In the genomic region with DNA sequence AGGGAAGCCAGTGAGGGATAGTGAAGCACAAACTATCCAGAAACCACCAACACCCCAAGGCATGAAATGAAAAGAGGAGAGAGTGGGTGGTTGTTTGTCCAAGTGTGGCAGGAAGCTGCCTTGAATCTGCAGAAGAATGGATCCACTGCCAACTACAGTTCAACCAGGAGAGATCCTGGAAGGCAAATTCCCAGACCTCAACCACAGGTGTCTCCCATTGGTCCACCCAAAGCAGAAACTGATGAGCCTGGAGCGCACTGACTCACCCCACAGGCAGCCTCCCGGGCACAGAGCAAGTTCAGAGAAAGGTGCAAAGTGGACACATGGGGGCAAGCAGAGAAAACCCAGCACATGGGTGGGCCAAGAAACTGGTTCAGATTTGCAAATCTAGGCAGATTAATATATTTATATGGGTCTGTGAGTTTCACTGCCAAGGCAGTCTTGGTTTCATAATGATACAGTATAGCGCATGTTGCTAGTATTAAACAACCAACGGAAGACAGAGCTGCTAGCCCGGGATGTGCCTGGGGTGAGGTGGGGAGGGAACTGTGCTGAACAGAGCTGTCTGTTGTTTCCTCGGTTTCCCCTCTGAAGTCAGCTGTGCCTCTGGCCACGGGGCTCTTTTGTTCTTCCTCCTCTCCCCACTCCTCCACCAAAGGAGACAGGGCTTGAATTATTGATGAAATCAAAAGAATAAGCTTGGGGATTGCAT, we compare ENCODE assay signal across 19 cellular contexts.
DNase-seq lines count a peak whose midpoint lies in the region; ATAC-seq and TF ChIP-seq lines count a peak whose summit lies in the region.
"Had no signal": no experiment of that assay in that cellular context is flagged by ENCODE, and none has a peak within 500 bp of the region (broad histone marks: within the 10 kb centered on the region; RNA-seq: fewer than 3 reads in every experiment).

No MANE protein-coding gene starts in this region.

- no peaks in the 10 kb centered on the region for H3K36me3 ChIP-seq in PC-3 (ENCODE audit: low read depth, low read length)
- H3K36me3 ChIP-seq: Peyer's patch had no signal

- H3K36me3 Mint-ChIP-seq in central memory CD8-positive, alpha-beta T cell (ENCODE audit: insufficient read depth), result peaks cover 3% of the 10 kb centered on the region
- H3K36me3 Mint-ChIP-seq: CD14-positive monocyte; natural killer cell treated with Interleukin-12 subunit alpha and Interleukin-12 subunit beta and Interleukin-15 and Interleukin-18, amount 100 ng/mL, for 72 hours had no signal

- H4K20me1 ChIP-seq in PC-3 (ENCODE audit: low read length), result no peaks in the 10 kb centered on the region

- H3K27me3 Mint-ChIP-seq in central memory CD8-positive, alpha-beta T cell, result peaks cover 11% of the 10 kb centered on the region

- H3K9me3 ChIP-seq in PC-3 (ENCODE audit: low read length), result no peaks in the 10 kb centered on the region
- H3K9me3 ChIP-seq: Peyer's patch, SK-N-SH had no signal

- no peaks in the 10 kb centered on the region for H3K9me2 ChIP-seq in PC-3 (replicated peaks; ENCODE audit: low read length)
- H3K9me2 ChIP-seq: SK-N-SH had no signal

- H3K4me1 ChIP-seq in PC-3 (ENCODE audit: insufficient read depth, low read length), result peaks cover 4% of the 10 kb centered on the region; the same call in 1 of the 2 replicates
- H3K4me1 ChIP-seq: Peyer's patch had no signal

- H3K9me3 Mint-ChIP-seq in central memory CD8-positive, alpha-beta T cell, result no peaks in the 10 kb centered on the region
- H3K9me3 Mint-ChIP-seq: activated B cell treated with CpG ODN at 0.5 μM for 24 hours; activated T-cell treated with anti-CD3 and anti-CD28 coated beads, Interleukin-2, amount 50 U/mL, for 4 hours; CD14-positive monocyte; dendritic cell treated with granulocyte-macrophage colony-stimulating factor and Interleukin-4, amounts not matched to agents 40 ng/mL and 50 ng/mL, for 4 days; natural killer cell treated with Interleukin-12 subunit alpha and Interleukin-12 subunit beta and Interleukin-15 and Interleukin-18, amount 100 ng/mL, for 72 hours; T-helper 2 cell treated with Interferon-gamma antibody and Interleukin-4, amounts not matched to agents 5 μg/mL and 100 μg/mL, for 36 hours had no signal

- CTCF ChIA-PET in PC-3 (lab: Charles Lee), result interaction anchor here (0.6 kb wide), 2 partner anchors 655 to 928 kb away, joined by 3 to 5 read pairs; no protein-coding TSS in a partner anchor

- H2AFZ ChIP-seq in PC-3 (ENCODE audit: low read length), result no peak overlapping the region

- peaks cover 67% of the 10 kb centered on the region for H3K27me3 ChIP-seq in PC-3 (ENCODE audit: low read length)
- H3K27me3 ChIP-seq: Peyer's patch had no signal

- ATAC-seq in PC-3, result no peak
- no peak for ATAC-seq in central memory CD8-positive, alpha-beta T cell (replicated peaks; ENCODE audit: extremely low read depth, poor library complexity, severe bottlenecking)
- ATAC-seq in HG03280 (IDR thresholded peaks at IDR 0.05; ENCODE audit: unreplicated experiment), result no peak
- ATAC-seq: sciatic nerve had no signal

- no peaks in the 10 kb centered on the region for H3F3A ChIP-seq in PC-3 (ENCODE audit: low read length, unreplicated experiment)

- BruUV-seq in PC-3 (replicated peaks; lab: Mats Ljungman, UMichigan), result no TSS peak

- DNase-seq in ELF-1 (ENCODE audit: low read depth, low spot score), result peak; percentile 58
- peak; percentile 48 for DNase-seq in PC-3
- no peak for DNase-seq in central memory CD8-positive, alpha-beta T cell (ENCODE audit: low spot score in 2 of 2)
- peak; percentile 4 for DNase-seq in non-pigmented ciliary epithelial cell (ENCODE audit: low read depth)
- no peak for DNase-seq in DMS153 (lab: John Stamatoyannopoulos, UW)
- DNase-seq in superior temporal gyrus (ENCODE audit: extremely low spot score), result no peak
- DNase-seq: amniotic stem cell, GF-D8 had no signal

- H3K27ac Mint-ChIP-seq in central memory CD8-positive, alpha-beta T cell (ENCODE audit: low read depth), result peak overlapping the region; percentile 60
- H3K27ac Mint-ChIP-seq: activated B cell treated with CpG ODN at 0.5 μM for 24 hours; CD14-positive monocyte; dendritic cell treated with granulocyte-macrophage colony-stimulating factor and Interleukin-4, amounts not matched to agents 40 ng/mL and 50 ng/mL, for 4 days; natural killer cell treated with Interleukin-12 subunit alpha and Interleukin-12 subunit beta and Interleukin-15 and Interleukin-18, amount 100 ng/mL, for 72 hours; T-helper 2 cell treated with Interferon-gamma antibody and Interleukin-4, amounts not matched to agents 5 μg/mL and 100 μg/mL, for 36 hours had no signal

- H3K79me2 ChIP-seq in PC-3 (ENCODE audit: low read length), result no peaks in the 10 kb centered on the region

- no peak overlapping the region for H3K4me3 ChIP-seq in PC-3 (ENCODE audit: low read length)
- H3K4me3 ChIP-seq: Peyer's patch had no signal

- H3K9ac ChIP-seq in PC-3 (ENCODE audit: low read length), result no peak overlapping the region
- H3K9ac ChIP-seq: KMS-11, SK-N-SH had no signal

- intact Hi-C loops in PC-3 (cut with micrococcal nuclease), result loop anchor here (2.0 to 10.0 kb wide), 2 partner anchors 657 to 905 kb away; a partner anchor contains a TSS

- H3K4me2 ChIP-seq in PC-3 (ENCODE audit: low read length), result no peak overlapping the region; the same call in 1 of the 2 replicates
- H3K4me2 ChIP-seq: KMS-11, SK-N-SH had no signal

- TF ChIP-seq CTCF in PC-3 (conservative IDR thresholded peaks at IDR 0.05; ENCODE audit: low read depth, low read length), result no peak

- POLR2A ChIA-PET in PC-3 (lab: Charles Lee; ENCODE audit: unreplicated experiment), result no interaction called here

- no peak overlapping the region for H3K27ac ChIP-seq in PC-3 (ENCODE audit: low read length)
- H3K27ac ChIP-seq: KMS-11, Peyer's patch had no signal

- H3K4me3 Mint-ChIP-seq in central memory CD8-positive, alpha-beta T cell, result no peak overlapping the region
- H3K4me3 Mint-ChIP-seq: activated B cell treated with CpG ODN at 0.5 μM for 24 hours; activated T-cell treated with anti-CD3 and anti-CD28 coated beads, Interleukin-2, amount 50 U/mL, for 4 hours; CD14-positive monocyte; dendritic cell treated with granulocyte-macrophage colony-stimulating factor and Interleukin-4, amounts not matched to agents 40 ng/mL and 50 ng/mL, for 4 days; natural killer cell treated with Interleukin-12 subunit alpha and Interleukin-12 subunit beta and Interleukin-15 and Interleukin-18, amount 100 ng/mL, for 72 hours; T-helper 2 cell treated with Interferon-gamma antibody and Interleukin-4, amounts not matched to agents 5 μg/mL and 100 μg/mL, for 36 hours had no signal

- H3K4me1 Mint-ChIP-seq in central memory CD8-positive, alpha-beta T cell, result peaks cover 7% of the 10 kb centered on the region
- H3K4me1 Mint-ChIP-seq: activated B cell treated with CpG ODN at 0.5 μM for 24 hours, CD14-positive monocyte had no signal

Comparison
In these comparisons a context has a peak if more than half of its experiments do, and no peak if none do; other contexts are left out.
1. DNase-seq: peak in ELF-1 (single experiment), PC-3 (single experiment) and non-pigmented ciliary epithelial cell (single experiment); none in central memory CD8-positive, alpha-beta T cell (0 of 2), DMS153 (single experiment) and superior temporal gyrus (single experiment).